Comparison of ENCODE assay signal across 11 cellular contexts in genomic region chr20:25033250-25033940, GRCh38. TPM values are rescaled to one million over a fixed set of nuclear protein-coding genes. Genes with fewer than 3 reads are reported as not detected.
DNase-seq lines count a peak whose midpoint lies in the region; ATAC-seq and TF ChIP-seq lines count a peak whose summit lies in the region.
"Had no signal": no experiment of that assay in that cellular context is flagged by ENCODE, and none has a peak within 500 bp of the region (broad histone marks: within the 10 kb centered on the region; RNA-seq: fewer than 3 reads in every experiment).

No MANE protein-coding gene starts in this region.

- DNase-seq in DMS79 treated with DMSO at 0.1 percent for 48 hours (lab: John Stamatoyannopoulos, UW) = peak; percentile 82
- no peak for DNase-seq in Peyer's patch
- no peak for DNase-seq in Right ventricle myocardium superior
- no peak for DNase-seq in NCI-H2107 (lab: John Stamatoyannopoulos, UW)
- no peak for DNase-seq in activated naive CD4-positive, alpha-beta T cell treated with anti-CD3 and anti-CD28 coated beads, Interleukin-2, amount 50 U/mL, for 16 hours
- DNase-seq: activated effector memory CD4-positive, alpha-beta T cell treated with anti-CD3 and anti-CD28 coated beads, Interleukin-2, amount 50 U/mL, for 16 hours; Caco-2; NCI-H774 had no signal

- TF ChIP-seq CTCF in Peyer's patch (IDR thresholded peaks at IDR 0.05) = no peak

- H3K27me3 ChIP-seq in Peyer's patch (no peaks in the 10 kb centered on the region), rectal smooth muscle tissue (ENCODE audit: control insufficient read depth, insufficient read depth, low read length) (no peaks in the 10 kb centered on the region)

- H3K4me3 ChIP-seq in Peyer's patch (no peak overlapping the region), rectal smooth muscle tissue (ENCODE audit: low read length) (peak overlapping the region; percentile 22)

- peaks cover 12 to 64% (median 20%) of the 10 kb centered on the region in 4 donors for H3K4me1 ChIP-seq in Peyer's patch
- H3K4me1 ChIP-seq in rectal smooth muscle tissue (ENCODE audit: control insufficient read depth, insufficient read depth, low read length) = peaks cover 41% of the 10 kb centered on the region

- no peak overlapping the region for H3K9ac ChIP-seq in rectal smooth muscle tissue (ENCODE audit: low read length)

- H3K9me3 ChIP-seq in Peyer's patch = no peaks in the 10 kb centered on the region
- H3K9me3 ChIP-seq: Caco-2 had no signal

- TF ChIP-seq POLR2A in Peyer's patch (IDR thresholded peaks at IDR 0.05) (no peak), GM18505 (IDR thresholded peaks at IDR 0.05; ENCODE audit: borderline replicate concordance, extremely low read depth, insufficient read depth, insufficient read length) (no peak)

- peaks cover 0 to 24% (median 0%) of the 10 kb centered on the region in 3 donors for H3K36me3 ChIP-seq in Peyer's patch
- no peaks in the 10 kb centered on the region for H3K36me3 ChIP-seq in rectal smooth muscle tissue (ENCODE audit: control insufficient read depth, insufficient read depth, low read length)

- H3K27ac ChIP-seq in Peyer's patch (peak overlapping the region; percentile 14 to 75 (median 50)), rectal smooth muscle tissue (ENCODE audit: low read depth, low read length) (peak overlapping the region; percentile 86)

- intact Hi-C loops in Right ventricle myocardium superior (cut with DNase I) = no loop called here

- peak; percentile 53 for ATAC-seq in Right ventricle myocardium superior (ENCODE audit: poor library complexity)
- no peak for ATAC-seq in GM18505 (IDR thresholded peaks at IDR 0.05; ENCODE audit: unreplicated experiment)
- no peak for ATAC-seq in HG03097 (IDR thresholded peaks at IDR 0.05; ENCODE audit: low FRiP score, unreplicated experiment)

RNA-seq across cellular contexts. Expression of gene ACSS1, which starts 24.5 kb away (rescaled TPM):
- total RNA-seq in Peyer's patch (100 to 1,000 TPM in 3 of 4 donors, 10 to 100 TPM in 1; 49.5 to 160 (median 134) TPM), Right ventricle myocardium superior (143 TPM)

RNA-seq across cellular contexts. Expression of gene APMAP, which starts 40.8 kb away (rescaled TPM):
- total RNA-seq in Peyer's patch = 10 to 100 TPM; 19.0 to 40.9 (median 31.6) TPM
- 23.2 TPM for total RNA-seq in Right ventricle myocardium superior

RNA-seq across cellular contexts. Expression of gene VSX1, which starts 48.5 kb away (rescaled TPM):
- total RNA-seq in Peyer's patch (not detected), Right ventricle myocardium superior (0.30 TPM)
- total RNA-seq: Caco-2 had no signal
